In the genomic region with DNA sequence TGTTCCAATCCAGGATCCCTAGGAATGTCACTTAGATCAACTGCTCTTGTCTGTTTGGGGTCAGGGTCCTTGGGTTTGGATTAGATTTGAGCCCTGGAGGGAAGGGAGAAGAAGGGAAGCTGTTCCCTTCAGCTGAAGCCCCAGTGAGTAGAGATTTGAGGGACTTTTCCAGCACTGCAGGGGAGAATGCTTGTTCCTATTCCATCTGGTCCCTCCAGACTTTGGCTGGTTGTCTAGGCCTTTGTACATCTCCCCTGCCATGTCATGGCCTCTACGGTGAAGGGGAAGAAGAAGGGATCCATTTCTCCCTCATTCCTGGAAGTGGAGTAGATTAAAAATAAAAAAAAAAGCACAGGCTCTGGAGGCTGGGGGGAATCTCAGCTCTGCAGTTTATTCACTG, we compare ENCODE assay signal across 22 cellular contexts. TPM values are rescaled to one million over a fixed set of nuclear protein-coding genes. Genes with fewer than 3 reads are reported as not detected.
"Had no signal": no experiment of that assay in that cellular context is flagged by ENCODE, and none has a peak within 500 bp of the region (broad histone marks: within the 10 kb centered on the region; RNA-seq: fewer than 3 reads in every experiment).

No MANE protein-coding gene starts in this region.

- H3K27ac ChIP-seq: brain microvascular endothelial cell, cardiac muscle cell, SK-N-MC, VCaP had no signal

- DNase-seq: activated CD4-positive, alpha-beta memory T cell treated with anti-CD3 and anti-CD28 coated beads for 36 hours; activated CD4-positive, alpha-beta T cell treated with anti-CD3 and anti-CD28 coated beads, Interleukin-2, amount 10 ng/mL, durations not matched to agents 7 days and 5 days; activated CD4-positive, CD25-positive, alpha-beta regulatory T cell; activated CD8-positive, alpha-beta memory T cell treated with anti-CD3 and anti-CD28 coated beads for 24 hours; activated gamma-delta T cell; activated naive CD4-positive, alpha-beta T cell treated with anti-CD3 and anti-CD28 coated beads for 36 hours; activated naive CD8-positive, alpha-beta T cell treated with anti-CD3 and anti-CD28 coated beads for 36 hours; activated T-cell treated with anti-CD3 and anti-CD28 coated beads, Interleukin-2, amount 50 U/mL, for 4 hours; brain microvascular endothelial cell; MM.1S; NCI-H1105; NCI-H1436; NCI-H1694 treated with DMSO at 0.1 percent for 48 hours; NCI-H2029 treated with DMSO at 0.1 percent for 48 hours; NCI-H446; NCI-H524; PC-3; T-helper 1 cell had no signal

- H3K4me3 ChIP-seq: cardiac muscle cell, SK-N-MC had no signal

- ATAC-seq: activated T-cell treated with anti-CD3 and anti-CD28 coated beads, Interleukin-2, amount 50 U/mL, for 4 hours; PC-3 had no signal

- H3K27me3 ChIP-seq: brain microvascular endothelial cell, cardiac muscle cell had no signal

- H3K36me3 ChIP-seq: brain microvascular endothelial cell, cardiac muscle cell had no signal

RNA-seq across cellular contexts. Expression of gene C10orf62, which starts 11.1 kb away (rescaled TPM):
- total RNA-seq: activated CD4-positive, alpha-beta memory T cell treated with anti-CD3 and anti-CD28 coated beads for 36 hours; activated CD4-positive, alpha-beta T cell treated with anti-CD3 and anti-CD28 coated beads, Interleukin-2, amount 10 ng/mL, durations not matched to agents 7 days and 5 days; activated naive CD4-positive, alpha-beta T cell treated with anti-CD3 and anti-CD28 coated beads for 36 hours; activated naive CD8-positive, alpha-beta T cell treated with anti-CD3 and anti-CD28 coated beads for 36 hours; activated T-cell treated with anti-CD3 and anti-CD28 coated beads, Interleukin-2, amount 50 U/mL, for 4 hours; PC-3; T-helper 2 cell treated with Interferon-gamma antibody and Interleukin-4, amounts not matched to agents 100 ng/mL and 5 ng/mL, for 36 hours had no signal
- polyA plus RNA-seq: cardiac muscle cell had no signal

RNA-seq across cellular contexts. Expression of gene HOGA1, which starts 16.4 kb away (rescaled TPM):
- total RNA-seq: activated CD4-positive, alpha-beta memory T cell treated with anti-CD3 and anti-CD28 coated beads for 36 hours; activated CD4-positive, alpha-beta T cell treated with anti-CD3 and anti-CD28 coated beads, Interleukin-2, amount 10 ng/mL, durations not matched to agents 7 days and 5 days; activated naive CD4-positive, alpha-beta T cell treated with anti-CD3 and anti-CD28 coated beads for 36 hours; activated naive CD8-positive, alpha-beta T cell treated with anti-CD3 and anti-CD28 coated beads for 36 hours; activated T-cell treated with anti-CD3 and anti-CD28 coated beads, Interleukin-2, amount 50 U/mL, for 4 hours; T-helper 2 cell treated with Interferon-gamma antibody and Interleukin-4, amounts not matched to agents 100 ng/mL and 5 ng/mL, for 36 hours had no signal

RNA-seq across cellular contexts. Expression of gene ANKRD2, which starts 28.0 kb away (rescaled TPM):
- total RNA-seq: activated CD4-positive, alpha-beta memory T cell treated with anti-CD3 and anti-CD28 coated beads for 36 hours; activated naive CD8-positive, alpha-beta T cell treated with anti-CD3 and anti-CD28 coated beads for 36 hours; activated T-cell treated with anti-CD3 and anti-CD28 coated beads, Interleukin-2, amount 50 U/mL, for 4 hours; cardiac muscle cell had no signal
- polyA plus RNA-seq: cardiac muscle cell had no signal
